In the genomic region with DNA sequence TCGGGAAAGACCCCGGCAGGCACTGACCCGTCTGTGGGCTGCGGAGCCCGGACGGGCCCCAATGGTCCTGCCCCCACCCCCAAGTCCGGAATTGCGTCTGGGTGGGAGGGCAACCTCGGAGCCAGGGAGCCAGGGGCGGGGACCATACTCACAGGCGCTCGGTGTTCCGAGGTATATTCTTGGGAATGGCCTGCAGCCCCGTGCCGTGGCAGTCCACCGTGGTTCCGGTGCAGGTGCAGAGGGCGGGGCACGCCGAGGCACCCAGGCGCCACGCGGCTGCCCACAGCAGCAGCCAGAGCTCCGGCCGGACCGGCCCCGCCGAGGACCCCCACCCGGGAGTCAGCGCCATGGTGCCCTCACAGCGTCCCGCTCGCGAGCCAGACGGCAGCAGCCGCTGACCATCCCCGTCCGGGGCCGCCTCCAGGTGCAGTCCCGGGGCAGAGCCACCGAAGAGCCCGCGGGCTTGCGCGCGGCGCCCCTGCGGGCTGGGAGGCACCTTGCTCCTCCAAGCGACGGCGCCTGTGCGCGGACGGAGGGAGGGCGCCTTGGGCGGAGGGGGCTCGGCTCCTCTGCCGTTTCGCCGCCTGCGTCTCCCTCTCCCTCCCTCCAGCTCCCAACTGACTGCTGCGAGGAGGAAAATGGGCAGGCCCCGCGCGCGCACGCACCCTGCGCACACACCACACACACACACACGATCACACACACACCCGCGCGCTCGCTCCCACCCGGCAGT, we compare ENCODE assay signal across 8 cellular contexts. TPM values are rescaled to one million over a fixed set of nuclear protein-coding genes. Genes with fewer than 3 reads are reported as not detected.
DNase-seq lines count a peak whose midpoint lies in the region; ATAC-seq and TF ChIP-seq lines count a peak whose summit lies in the region.

A gene (minus strand): TSS at position 634 of the 733 bp plus-strand sequence. CDS start 285 bp downstream, at position 349.

- TF ChIP-seq CTCF in Caco-2 (IDR thresholded peaks at IDR 0.05; ENCODE audit: insufficient read depth in 1 of 2, low read depth in 1 of 2, low read length in 1 of 2, severe bottlenecking in 1 of 2, unreplicated experiment in 1 of 2) (peak in 1 of 2 experiments; percentile 16), nephron progenitor cell (IDR thresholded peaks at IDR 0.05) (peak; percentile 8), GM13977 (IDR thresholded peaks at IDR 0.05; ENCODE audit: extremely low read depth, insufficient read depth, missing control alignments) (no peak)

- POLR2A ChIA-PET in Caco-2 (lab: Charles Lee) = no interaction called here

- H3K36me3 Mint-ChIP-seq in Caco-2 (ENCODE audit: insufficient read depth, unreplicated experiment) = no peaks in the 10 kb centered on the region
- no peaks in the 10 kb centered on the region for H3K36me3 Mint-ChIP-seq in nephron progenitor cell (ENCODE audit: low read depth)

- peaks cover 6% of the 10 kb centered on the region; the same call in 1 of the 2 replicates for H3K4me1 ChIP-seq in Caco-2

- H3K27me3 ChIP-seq in Caco-2 (replicated peaks; ENCODE audit: control insufficient read depth, insufficient read depth, low read length) = no peaks in the 10 kb centered on the region

- CTCF ChIA-PET in Caco-2 (lab: Charles Lee) = interaction anchor here (2.0 kb wide), 1 partner anchor 23 kb away, joined by 4 read pairs; no protein-coding TSS in a partner anchor

- H3K4me3 Mint-ChIP-seq in Caco-2 (ENCODE audit: unreplicated experiment) (peak within 1 kb of the TSS; percentile 71), nephron progenitor cell (peak within 1 kb of the TSS; percentile 88)

- no peak for ATAC-seq in GM18511 (IDR thresholded peaks at IDR 0.05; ENCODE audit: unreplicated experiment)

- DNase-seq in Caco-2 (peak in 1 of 2 experiments; percentile 63), NCI-H1092 treated with DMSO at 0.1 percent for 48 hours (lab: John Stamatoyannopoulos, UW) (peak; percentile 69), cerebellar cortex (ENCODE audit: low spot score) (peak; percentile 13), nephron progenitor cell (peak; percentile 72), GM13977 (ENCODE audit: low spot score) (no peak)
- no peak for DNase-seq in stimulated activated CD4-positive, alpha-beta T cell treated with anti-CD3 and anti-CD28 coated beads, Interleukin-4, amount 100 ng/mL, for 1 hour
- no peak for DNase-seq in activated CD4-positive, alpha-beta T cell treated with anti-CD3 and anti-CD28 coated beads for 4 hours

- intact Hi-C loops in Caco-2 (cut with micrococcal nuclease; ENCODE audit: unreplicated experiment) = no loop called here

- H3K4me3 ChIP-seq in Caco-2 (ENCODE audit: low read depth, low read length) = peak within 1 kb of the TSS; percentile 44

- H3K27me3 Mint-ChIP-seq in Caco-2 (ENCODE audit: insufficient read depth, unreplicated experiment) (peaks cover 24% of the 10 kb centered on the region), nephron progenitor cell (ENCODE audit: low read depth, poor library complexity) (peaks cover 64% of the 10 kb centered on the region)

- H3K36me3 ChIP-seq in Caco-2 (ENCODE audit: control insufficient read depth, insufficient read depth, low read length) = no peaks in the 10 kb centered on the region

- no peaks in the 10 kb centered on the region for H3K9me3 ChIP-seq in Caco-2

- H3K27ac Mint-ChIP-seq in Caco-2 (ENCODE audit: unreplicated experiment) (no peak within 1 kb of the TSS), nephron progenitor cell (peak within 1 kb of the TSS; percentile 58)

- H3K9me3 Mint-ChIP-seq in Caco-2 (ENCODE audit: unreplicated experiment) (no peaks in the 10 kb centered on the region), nephron progenitor cell (no peaks in the 10 kb centered on the region)

- BruUV-seq in Caco-2 (replicated peaks; lab: Mats Ljungman, UMichigan) = no TSS peak

- in situ Hi-C loops in GM13977 (cut with MboI; ENCODE audit: low pct_unique_long_range_greater_than_20kb, low sequenced_read_pairs, unreplicated experiment) = no loop called here

- H3K4me1 Mint-ChIP-seq in Caco-2 (ENCODE audit: low read depth, unreplicated experiment) (peaks cover 7% of the 10 kb centered on the region), nephron progenitor cell (peaks cover 58% of the 10 kb centered on the region)

RNA-seq across cellular contexts. Expression of the gene that starts here (rescaled TPM):
- 0.41 and 0.42 TPM in 2 replicates for total RNA-seq in Caco-2 (2022)

Comparison
In these comparisons a context has a peak if more than half of its experiments do, and no peak if none do; other contexts are left out.
1. DNase-seq: peak in NCI-H1092 treated with DMSO at 0.1 percent for 48 hours (single experiment), cerebellar cortex (single experiment) and nephron progenitor cell (single experiment); none in stimulated activated CD4-positive, alpha-beta T cell treated with anti-CD3 and anti-CD28 coated beads, Interleukin-4, amount 100 ng/mL, for 1 hour (single experiment), GM13977 (single experiment) and activated CD4-positive, alpha-beta T cell treated with anti-CD3 and anti-CD28 coated beads for 4 hours (0 of 2).